ENCODE assay signal across 17 cellular contexts in the genomic region with DNA sequence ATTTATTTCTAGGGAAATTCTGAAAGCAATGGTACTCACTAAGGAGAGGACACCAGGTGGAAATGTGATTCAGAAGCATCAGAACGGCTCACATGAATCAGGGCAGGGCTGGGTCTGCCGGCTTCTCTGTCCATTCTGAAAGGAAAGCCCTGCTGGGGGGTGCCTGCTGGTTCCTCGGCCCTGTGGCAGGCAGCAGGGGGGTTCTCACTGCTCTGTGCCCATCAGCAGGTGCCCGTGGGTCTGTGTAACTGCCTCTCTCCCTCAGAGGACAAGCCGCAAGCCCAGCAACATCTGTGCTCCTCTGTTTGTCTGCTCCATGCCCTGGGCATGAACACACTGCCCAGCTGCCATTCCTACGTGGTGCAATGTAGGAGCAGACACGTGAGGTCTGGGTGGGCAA.
A peak's percentile ranks its signal among the peaks of the same experiment; 100 is the strongest.
DNase-seq lines count a peak whose midpoint lies in the region; ATAC-seq and TF ChIP-seq lines count a peak whose summit lies in the region.
"Had no signal": no experiment of that assay in that cellular context is flagged by ENCODE, and none has a peak within 500 bp of the region (broad histone marks: within the 10 kb centered on the region; RNA-seq: fewer than 3 reads in every experiment).

No MANE protein-coding gene starts in this region.

- DNase-seq in activated effector memory CD4-positive, alpha-beta T cell treated with anti-CD3 and anti-CD28 coated beads, Interleukin-2, amount 50 U/mL, for 16 hours: peak; percentile 34
- DNase-seq in activated effector memory CD4-positive, alpha-beta T cell treated with Interleukin-2 at 50 U/mL for 16 hours: no peak
- DNase-seq in coronary artery (ENCODE audit: low spot score) (peak; percentile 59), neuronal stem cell (ENCODE audit: low spot score) (no peak), spleen (peak; percentile 58), AG08396 (ENCODE audit: low spot score) (no peak), NCI-H524 treated with DMSO at 0.1 percent for 48 hours (lab: John Stamatoyannopoulos, UW) (no peak)
- DNase-seq: CD4-positive, alpha-beta memory T cell; DMS79 treated with DMSO at 0.1 percent for 48 hours; GF-D8; GM23248; HCEC 1CT; IMR-90 had no signal

- no peak overlapping the region for H2AK5ac ChIP-seq in neuronal stem cell (ENCODE audit: low read depth, low read length)

- H2AFZ ChIP-seq in neuronal stem cell (ENCODE audit: low read length): no peak overlapping the region
- H2AFZ ChIP-seq: GM23248 had no signal

- H3K4me1 ChIP-seq in neuronal stem cell (ENCODE audit: control insufficient read depth in 2 of 2, insufficient read depth in 1 of 2, low read depth in 1 of 2, low read length in 2 of 2): peaks cover 0 to 3% of the 10 kb centered on the region in 2 donors
- H3K4me1 ChIP-seq in spleen: no peaks in the 10 kb centered on the region
- H3K4me1 ChIP-seq: A549, BLaER1 had no signal

- ATAC-seq in GM21737 (IDR thresholded peaks at IDR 0.05; ENCODE audit: unreplicated experiment): no peak
- ATAC-seq: A549 had no signal

- no peak overlapping the region for H3K23ac ChIP-seq in neuronal stem cell (ENCODE audit: low read depth, low read length, poor library complexity)

- H3K4ac ChIP-seq in neuronal stem cell (ENCODE audit: low read length): no peak overlapping the region

- H2BK5ac ChIP-seq in neuronal stem cell (ENCODE audit: low read length): no peak overlapping the region

- TF ChIP-seq CTCF in coronary artery (IDR thresholded peaks at IDR 0.05) (no peak), spleen (IDR thresholded peaks at IDR 0.05 in 8 of 11, conservative IDR thresholded peaks at IDR 0.05 in 3 of 11) (no peak)

- H2BK120ac ChIP-seq in neuronal stem cell (ENCODE audit: low read depth, low read length): no peak overlapping the region

- H3K36me3 ChIP-seq in neuronal stem cell (replicated peaks in 1 of 2; ENCODE audit: control insufficient read depth in 2 of 2, insufficient read depth in 2 of 2, low read length in 2 of 2): no peaks in the 10 kb centered on the region
- no peaks in the 10 kb centered on the region for H3K36me3 ChIP-seq in spleen
- H3K36me3 ChIP-seq: BLaER1 had no signal

- H3K14ac ChIP-seq in neuronal stem cell (ENCODE audit: low read length): no peak overlapping the region

- no peak overlapping the region for H3K4me2 ChIP-seq in neuronal stem cell (ENCODE audit: insufficient read depth, low read length, poor library complexity, severe bottlenecking)
- H3K4me2 ChIP-seq: A549, BLaER1 had no signal

- WGBS in neuronal stem cell (ENCODE audit: extremely low coverage in 2 of 2, insufficient read length in 2 of 2, insufficient replicate concordance in 1 of 2), 2 donors: no CpG with 5 or more reads among the region's 7 CpGs
- WGBS in spleen, 5 donors: 68 to 86% (median 74%) methylated on average over 3 to 7 of the region's 7 CpGs

- H3K4me3 ChIP-seq in coronary artery (no peak overlapping the region), neuronal stem cell (ENCODE audit: low read length in 2 of 2) (no peak overlapping the region), spleen (no peak overlapping the region)
- H3K4me3 ChIP-seq: A549, BLaER1, GM23248 had no signal

- no peak overlapping the region for H2BK15ac ChIP-seq in neuronal stem cell (ENCODE audit: low read length)

- intact Hi-C loops in spleen (cut with DNase I; ENCODE audit: low total_unique reads): no loop called here

- H3K9me3 ChIP-seq in neuronal stem cell (replicated peaks in 1 of 2; ENCODE audit: control insufficient read depth in 2 of 2, insufficient read depth in 1 of 2, low read depth in 1 of 2, low read length in 2 of 2) (no peaks in the 10 kb centered on the region), spleen (no peaks in the 10 kb centered on the region)
- H3K9me3 ChIP-seq: A549, BLaER1 had no signal

- no peak overlapping the region for H3K9ac ChIP-seq in neuronal stem cell (ENCODE audit: low read depth, low read length, poor library complexity)
- H3K9ac ChIP-seq: BLaER1, GM23248 had no signal

- no peak overlapping the region for H4K91ac ChIP-seq in neuronal stem cell (ENCODE audit: low read depth, low read length, poor library complexity)

- no peak for TF ChIP-seq POLR2A in spleen (IDR thresholded peaks at IDR 0.05)

- H3K27me3 ChIP-seq in neuronal stem cell (ENCODE audit: control insufficient read depth in 3 of 3, insufficient read depth in 3 of 3, low read depth in 1 of 3, low read length in 3 of 3) (peaks cover 0 to 63% (median 0%) of the 10 kb centered on the region in 3 experiments), spleen (replicated peaks in 1 of 7) (peaks cover 0 to 14% (median 0%) of the 10 kb centered on the region in 7 donors)
- H3K27me3 ChIP-seq: BLaER1 had no signal

- no peaks in the 10 kb centered on the region for H3K79me1 ChIP-seq in neuronal stem cell (ENCODE audit: low read depth, low read length)

- no peak overlapping the region for H2BK12ac ChIP-seq in neuronal stem cell (ENCODE audit: low read length)

- no peak overlapping the region for H4K8ac ChIP-seq in neuronal stem cell (ENCODE audit: low read depth, low read length)

- H3K18ac ChIP-seq in neuronal stem cell (ENCODE audit: low read length): peak overlapping the region; percentile 33

- H3K27ac ChIP-seq in coronary artery (no peak overlapping the region), neuronal stem cell (replicated peaks; ENCODE audit: low read length) (no peak overlapping the region), spleen (no peak overlapping the region)
- H3K27ac ChIP-seq: 22Rv1, A549, BLaER1, GM23248 had no signal

Comparison
In these comparisons a context has a peak if more than half of its experiments do, and no peak if none do; other contexts are left out.
1. DNase-seq: peak in activated effector memory CD4-positive, alpha-beta T cell treated with anti-CD3 and anti-CD28 coated beads, Interleukin-2, amount 50 U/mL, for 16 hours (single experiment), coronary artery (single experiment) and spleen (single experiment); none in activated effector memory CD4-positive, alpha-beta T cell treated with Interleukin-2 at 50 U/mL for 16 hours (single experiment), neuronal stem cell (single experiment), AG08396 (single experiment) and NCI-H524 treated with DMSO at 0.1 percent for 48 hours (single experiment).